In the genomic region with DNA sequence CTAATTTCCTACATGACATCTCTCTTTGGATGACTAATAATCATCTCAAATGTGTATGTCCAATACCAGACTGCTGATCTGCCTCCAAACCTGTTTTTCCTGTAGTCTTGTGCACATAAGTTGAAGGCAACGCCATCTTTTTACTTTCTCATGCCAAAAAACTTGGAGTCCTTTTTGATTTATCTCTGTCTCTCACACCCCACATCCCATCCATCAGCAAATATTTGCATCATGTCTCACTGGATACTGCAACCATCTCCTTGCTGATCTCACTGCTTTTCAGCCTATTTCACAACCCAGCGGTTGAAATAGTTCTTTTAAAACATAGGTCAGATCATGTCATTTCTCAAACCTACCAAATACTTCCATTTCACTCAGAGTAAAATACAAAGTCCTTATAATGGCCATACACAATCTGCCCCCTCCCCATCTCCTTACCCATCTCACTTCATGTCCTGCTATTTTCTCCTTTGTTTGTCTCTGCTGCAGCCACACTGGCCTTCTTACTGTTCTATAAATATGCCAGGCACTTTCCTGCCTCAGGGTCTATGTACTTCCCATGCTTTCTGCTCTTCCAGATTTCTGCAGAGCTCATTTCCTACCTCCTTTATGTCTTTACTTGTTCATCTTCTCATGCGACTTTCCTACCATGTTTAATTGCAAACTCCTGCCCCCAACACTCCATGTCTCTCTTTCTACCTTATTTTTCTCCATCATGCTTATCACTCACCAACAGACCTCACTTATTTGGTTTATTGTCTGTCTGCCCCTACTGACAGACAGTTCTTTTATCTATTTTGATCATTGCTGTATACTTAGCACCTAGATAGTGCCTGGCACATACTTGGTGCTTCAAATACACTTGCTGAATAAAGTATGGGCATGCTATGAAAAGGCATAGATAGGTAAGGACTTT, we compare ENCODE assay signal across 13 cellular contexts.
DNase-seq lines count a peak whose midpoint lies in the region; ATAC-seq and TF ChIP-seq lines count a peak whose summit lies in the region.
"Had no signal": no experiment of that assay in that cellular context is flagged by ENCODE, and none has a peak within 500 bp of the region (broad histone marks: within the 10 kb centered on the region; RNA-seq: fewer than 3 reads in every experiment).

No MANE protein-coding gene starts in this region.

- H4K20me1 ChIP-seq in SK-N-SH (ENCODE audit: insufficient read depth) = no peaks in the 10 kb centered on the region

- H3K79me2 ChIP-seq in SK-N-SH (ENCODE audit: insufficient read depth) = no peaks in the 10 kb centered on the region

- H3K9ac ChIP-seq in SK-N-SH (no peak overlapping the region), skeletal muscle satellite cell (ENCODE audit: low read depth, low read length) (no peak overlapping the region)

- TF ChIP-seq CTCF in SK-N-SH (IDR thresholded peaks at IDR 0.05) (no peak), fibroblast of mammary gland (conservative IDR thresholded peaks at IDR 0.05; ENCODE audit: control insufficient read depth, insufficient read depth, low read depth, low read length) (no peak)

- TF ChIP-seq EP300 in SK-N-SH (IDR thresholded peaks at IDR 0.05; ENCODE audit: borderline replicate concordance in 1 of 2, low read depth in 1 of 2, low read length in 1 of 2) = peak in 1 of 2 experiments; percentile 47; a peak in 2 of 4 replicates

- no peak for ATAC-seq in stimulated activated naive B cell treated with anti-CD40 and anti-IgM and Interleukin-4, amounts not matched to agents 10 μg/mL and 1 μg/mL and 100 μg/mL, for 72 hours (replicated peaks)

- no peaks in the 10 kb centered on the region for H3K36me3 Mint-ChIP-seq in activated CD4-positive, alpha-beta T cell treated with anti-CD3 and anti-CD28 coated beads, Interleukin-2, amount 10 ng/mL, durations not matched to agents 24 days and 14 days (ENCODE audit: low read depth)
- peaks cover 0 to 2% of the 10 kb centered on the region in 2 donors for H3K36me3 Mint-ChIP-seq in stimulated activated naive B cell treated with anti-CD40 and anti-IgM and Interleukin-4, amounts not matched to agents 10 μg/mL and 1 μg/mL and 100 μg/mL, for 72 hours

- TF ChIP-seq RAD21 in SK-N-SH (IDR thresholded peaks at IDR 0.05; ENCODE audit: low read length) = no peak

- no peak overlapping the region for H3K27ac Mint-ChIP-seq in activated CD4-positive, alpha-beta T cell treated with anti-CD3 and anti-CD28 coated beads, Interleukin-2, amount 10 ng/mL, durations not matched to agents 24 days and 14 days
- H3K27ac Mint-ChIP-seq in stimulated activated naive B cell treated with anti-CD40 and anti-IgM and Interleukin-4, amounts not matched to agents 10 μg/mL and 1 μg/mL and 100 μg/mL, for 72 hours = no peak overlapping the region
- H3K27ac Mint-ChIP-seq: activated naive CD4-positive, alpha-beta T cell treated with anti-CD3 and anti-CD28 coated beads for 36 hours had no signal

- peaks cover 18% of the 10 kb centered on the region for H3F3A ChIP-seq in SK-N-SH (replicated peaks; ENCODE audit: insufficient read depth)

- no peaks in the 10 kb centered on the region for H3K27me3 Mint-ChIP-seq in activated CD4-positive, alpha-beta T cell treated with anti-CD3 and anti-CD28 coated beads, Interleukin-2, amount 10 ng/mL, durations not matched to agents 24 days and 14 days
- no peaks in the 10 kb centered on the region for H3K27me3 Mint-ChIP-seq in stimulated activated naive B cell treated with anti-CD40 and anti-IgM and Interleukin-4, amounts not matched to agents 10 μg/mL and 1 μg/mL and 100 μg/mL, for 72 hours

- no peaks in the 10 kb centered on the region for H3K27me3 ChIP-seq in SK-N-SH (ENCODE audit: insufficient read depth)
- H3K27me3 ChIP-seq in skeletal muscle satellite cell (ENCODE audit: control insufficient read depth, insufficient read depth, low read length) = no peaks in the 10 kb centered on the region

- no peaks in the 10 kb centered on the region for H3K9me3 ChIP-seq in SK-N-SH
- no peaks in the 10 kb centered on the region for H3K9me3 ChIP-seq in skeletal muscle satellite cell (replicated peaks; ENCODE audit: low read length)

- WGBS in SK-N-SH (ENCODE audit: low lambda C conversion rate) = 65% methylated on average over 3 of the region's 3 CpGs

- no peak overlapping the region for H3K4me3 Mint-ChIP-seq in activated CD4-positive, alpha-beta T cell treated with anti-CD3 and anti-CD28 coated beads, Interleukin-2, amount 10 ng/mL, durations not matched to agents 24 days and 14 days
- no peak overlapping the region for H3K4me3 Mint-ChIP-seq in stimulated activated naive B cell treated with anti-CD40 and anti-IgM and Interleukin-4, amounts not matched to agents 10 μg/mL and 1 μg/mL and 100 μg/mL, for 72 hours
- H3K4me3 Mint-ChIP-seq: activated naive CD4-positive, alpha-beta T cell treated with anti-CD3 and anti-CD28 coated beads for 36 hours had no signal

- peaks cover 5% of the 10 kb centered on the region for H3K4me1 Mint-ChIP-seq in activated CD4-positive, alpha-beta T cell treated with anti-CD3 and anti-CD28 coated beads, Interleukin-2, amount 10 ng/mL, durations not matched to agents 24 days and 14 days
- peaks cover 23 to 32% of the 10 kb centered on the region in 2 donors for H3K4me1 Mint-ChIP-seq in stimulated activated naive B cell treated with anti-CD40 and anti-IgM and Interleukin-4, amounts not matched to agents 10 μg/mL and 1 μg/mL and 100 μg/mL, for 72 hours

- H3K4me1 ChIP-seq in SK-N-SH (ENCODE audit: control insufficient read depth in 1 of 2, insufficient read depth in 2 of 2, low read depth in 1 of 2, low read length in 1 of 2) (peaks cover 15 to 17% of the 10 kb centered on the region in 2 experiments), skeletal muscle satellite cell (ENCODE audit: control insufficient read depth, insufficient read depth, low read length) (peaks cover 28% of the 10 kb centered on the region)

- peaks cover 6% of the 10 kb centered on the region for H3K9me3 Mint-ChIP-seq in activated CD4-positive, alpha-beta T cell treated with anti-CD3 and anti-CD28 coated beads, Interleukin-2, amount 10 ng/mL, durations not matched to agents 24 days and 14 days
- no peaks in the 10 kb centered on the region for H3K9me3 Mint-ChIP-seq in stimulated activated naive B cell treated with anti-CD40 and anti-IgM and Interleukin-4, amounts not matched to agents 10 μg/mL and 1 μg/mL and 100 μg/mL, for 72 hours
- H3K9me3 Mint-ChIP-seq: activated naive CD4-positive, alpha-beta T cell treated with anti-CD3 and anti-CD28 coated beads for 36 hours had no signal

- H3K9me2 ChIP-seq in SK-N-SH = no peaks in the 10 kb centered on the region

- POLR2A ChIA-PET in SK-N-SH (lab: Yijun Ruan, JAX) = no interaction called here

- peak overlapping the region; percentile 31; the same call in 1 of the 2 replicates for H3K4me2 ChIP-seq in SK-N-SH
- peak overlapping the region; percentile 19 for H3K4me2 ChIP-seq in skeletal muscle satellite cell (ENCODE audit: low read length)

- peak overlapping the region; percentile 38; the same call in 1 of the 2 replicates for H2AFZ ChIP-seq in SK-N-SH (ENCODE audit: low read depth)

- H3K36me3 ChIP-seq in SK-N-SH (replicated peaks in 1 of 2; ENCODE audit: control insufficient read depth in 1 of 2, insufficient read depth in 2 of 2, low read length in 1 of 2) (no peaks in the 10 kb centered on the region), skeletal muscle satellite cell (ENCODE audit: insufficient read depth, low read length) (no peaks in the 10 kb centered on the region)

- H3K4me3 ChIP-seq in SK-N-SH (ENCODE audit: low read depth in 2 of 2, low read length in 1 of 2) (no peak overlapping the region), fibroblast of mammary gland (ENCODE audit: control insufficient read depth, low read depth, low read length) (no peak overlapping the region), skeletal muscle satellite cell (ENCODE audit: low read length) (no peak overlapping the region)

- DNase-seq in HS-5 (ENCODE audit: low read depth) = peak; percentile 81
- no peak for DNase-seq in SK-N-SH
- DNase-seq in fibroblast of mammary gland (ENCODE audit: low read depth) = peak; percentile 95
- DNase-seq in activated CD4-positive, alpha-beta T cell treated with anti-CD3 and anti-CD28 coated beads, Interleukin-2, amount 10 ng/mL, durations not matched to agents 24 days and 14 days = no peak
- no peak for DNase-seq in NCI-H2029 (lab: John Stamatoyannopoulos, UW)
- no peak for DNase-seq in dermis blood vessel endothelial cell
- no peak for DNase-seq in stimulated activated naive B cell treated with anti-CD40 and anti-IgM and Interleukin-4, amounts not matched to agents 10 μg/mL and 1 μg/mL and 100 μg/mL, for 72 hours
- DNase-seq: activated CD4-positive, alpha-beta T cell treated with anti-CD3 and anti-CD28 coated beads for 1 hour; activated naive CD4-positive, alpha-beta T cell treated with anti-CD3 and anti-CD28 coated beads for 36 hours; KG1; NK-92 treated with Interleukin-12 subunit alpha and Interleukin-12 subunit beta, amount 100 ng/mL, for 24 hours; stimulated activated CD4-positive, alpha-beta T cell treated with anti-CD3 and anti-CD28 coated beads, Interleukin-1b, Interleukin-23, amount 100 ng/mL, for 48 hours had no signal

- peak overlapping the region in 1 of 2 experiments; percentile 49; a peak in 3 of 4 replicates for H3K27ac ChIP-seq in SK-N-SH (ENCODE audit: low read depth in 2 of 2, low read length in 1 of 2)

- intact Hi-C loops in activated CD4-positive, alpha-beta T cell treated with anti-CD3 and anti-CD28 coated beads, Interleukin-2, amount 10 ng/mL, durations not matched to agents 24 days and 14 days (cut with micrococcal nuclease) = no loop called here

- CTCF ChIA-PET in SK-N-SH (lab: Yijun Ruan, JAX) = interaction anchor here (0.5 kb wide), 1 partner anchor 164 kb away, joined by 3 read pairs; no protein-coding TSS in a partner anchor

TF ChIP-seq in SK-N-SH, 30 proteins besides CTCF, POLR2A, EP300 and RAD21 (continues in another document):
- TF ChIP-seq CHD2 (IDR thresholded peaks at IDR 0.05; ENCODE audit: low read length, partially characterized antibody) = no peak
- peak; percentile 75 for TF ChIP-seq TCF12 (IDR thresholded peaks at IDR 0.05)
- peak; percentile 78 for TF ChIP-seq NFIC (IDR thresholded peaks at IDR 0.05; ENCODE audit: borderline replicate concordance)
- peak; percentile 56 for TF ChIP-seq FOSL2 (IDR thresholded peaks at IDR 0.05; ENCODE audit: borderline replicate concordance, low read depth)
- TF ChIP-seq GABPA (IDR thresholded peaks at IDR 0.05; ENCODE audit: low read depth) = no peak
- no peak for TF ChIP-seq SIN3A (IDR thresholded peaks at IDR 0.05; ENCODE audit: borderline replicate concordance, low read depth, low read length)
- TF ChIP-seq, protein P1, sequence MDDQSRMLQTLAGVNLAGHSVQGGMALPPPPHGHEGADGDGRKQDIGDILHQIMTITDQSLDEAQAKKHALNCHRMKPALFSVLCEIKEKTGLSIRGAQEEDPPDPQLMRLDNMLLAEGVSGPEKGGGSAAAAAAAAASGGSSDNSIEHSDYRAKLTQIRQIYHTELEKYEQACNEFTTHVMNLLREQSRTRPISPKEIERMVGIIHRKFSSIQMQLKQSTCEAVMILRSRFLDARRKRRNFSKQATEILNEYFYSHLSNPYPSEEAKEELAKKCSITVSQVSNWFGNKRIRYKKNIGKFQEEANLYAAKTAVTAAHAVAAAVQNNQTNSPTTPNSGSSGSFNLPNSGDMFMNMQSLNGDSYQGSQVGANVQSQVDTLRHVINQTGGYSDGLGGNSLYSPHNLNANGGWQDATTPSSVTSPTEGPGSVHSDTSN (IDR thresholded peaks at IDR 0.05) = peak; percentile 91

Comparison
In these comparisons a context has a peak if more than half of its experiments do, and no peak if none do; other contexts are left out.
1. DNase-seq: peak in HS-5 (single experiment) and fibroblast of mammary gland (single experiment); none in SK-N-SH (single experiment), activated CD4-positive, alpha-beta T cell treated with anti-CD3 and anti-CD28 coated beads, Interleukin-2, amount 10 ng/mL, durations not matched to agents 24 days and 14 days (single experiment), NCI-H2029 (single experiment), dermis blood vessel endothelial cell (single experiment) and stimulated activated naive B cell treated with anti-CD40 and anti-IgM and Interleukin-4, amounts not matched to agents 10 μg/mL and 1 μg/mL and 100 μg/mL, for 72 hours (single experiment).